In the genomic region with DNA sequence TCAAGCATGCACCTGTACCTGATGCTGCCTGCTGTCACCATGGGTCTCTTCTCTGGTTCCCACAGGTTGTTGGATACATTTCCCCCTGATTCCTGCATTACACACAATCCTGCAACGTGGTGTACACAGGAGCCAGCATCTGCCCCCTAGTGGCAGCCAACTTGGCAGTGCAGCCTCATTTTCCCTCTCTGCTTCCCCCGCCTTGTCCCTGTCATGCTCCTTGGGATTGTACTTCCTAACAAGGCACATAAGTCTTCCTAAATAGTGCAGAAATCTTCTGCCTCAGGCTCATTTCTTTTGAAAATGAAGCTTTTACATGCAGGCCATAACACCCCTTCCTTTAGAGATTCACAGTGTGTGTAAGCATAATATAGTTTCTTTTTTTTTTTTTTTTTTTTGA, we compare ENCODE assay signal across 7 cellular contexts.
DNase-seq lines count a peak whose midpoint lies in the region; ATAC-seq and TF ChIP-seq lines count a peak whose summit lies in the region.

No MANE protein-coding gene starts in this region.

- H3K9me3 ChIP-seq in right lobe of liver, result no peaks in the 10 kb centered on the region

- no peak overlapping the region for H3K27ac Mint-ChIP-seq in T-cell

- 33% methylated on average over 2 of the region's 2 CpGs for WGBS in right lobe of liver (ENCODE audit: insufficient coverage, low coverage, low lambda C conversion rate, missing lambda C conversion rate)

- no peaks in the 10 kb centered on the region for H3K27me3 ChIP-seq in right lobe of liver

- H3K27me3 Mint-ChIP-seq in T-cell, result peaks cover 7 to 8% of the 10 kb centered on the region in 2 donors

- no peaks in the 10 kb centered on the region for H3K4me1 ChIP-seq in right lobe of liver

- H3K4me3 ChIP-seq in right lobe of liver, result no peak overlapping the region

- CTCF ChIA-PET in T-cell (lab: Charles Lee), result interaction anchor here in 1 of 2 donors (0.6 kb wide), 1 partner anchor 1863 kb away, joined by 3 read pairs; no protein-coding TSS in a partner anchor

- TF ChIP-seq POLR2A in right lobe of liver (IDR thresholded peaks at IDR 0.05), result no peak

- peak; percentile 37 to 58 (median 40) for TF ChIP-seq CTCF in right lobe of liver (IDR thresholded peaks at IDR 0.05)

- no peak overlapping the region for H3K4me3 Mint-ChIP-seq in T-cell

- H3K36me3 Mint-ChIP-seq in T-cell, result no peaks in the 10 kb centered on the region

- H3K4me1 Mint-ChIP-seq in T-cell, result no peaks in the 10 kb centered on the region

- peak; percentile 7 for DNase-seq in GDM1 (lab: John Stamatoyannopoulos, UW)
- DNase-seq in HT-29 (ENCODE audit: low spot score), result peak; percentile 65
- DNase-seq in activated CD4-positive, alpha-beta T cell treated with anti-CD3 and anti-CD28 coated beads, Interleukin-2, amount 50 U/mL, for 48 hours, result peak; percentile 8 to 10
- DNase-seq in right lobe of liver, result peak in 1 of 3 donors; percentile 28
- DNase-seq in T-cell, result no peak
- DNase-seq in Right ventricle myocardium superior, result no peak

- no peak overlapping the region for H3K27ac ChIP-seq in right lobe of liver

- no peaks in the 10 kb centered on the region for H3K36me3 ChIP-seq in right lobe of liver

- H3K9me3 Mint-ChIP-seq in T-cell, result no peaks in the 10 kb centered on the region

- POLR2A ChIA-PET in T-cell (lab: Charles Lee), result no interaction called here

- intact Hi-C loops in right lobe of liver (cut with DNase I) (no loop called here), Right ventricle myocardium superior (cut with DNase I) (no loop called here)

- peak; percentile 86 for ATAC-seq in GM19395 (IDR thresholded peaks at IDR 0.05; ENCODE audit: unreplicated experiment)
- ATAC-seq in right lobe of liver, result peak; percentile 69 to 76 (median 72)
- ATAC-seq in T-cell (replicated peaks in 1 of 4), result no peak
- ATAC-seq in Right ventricle myocardium superior (ENCODE audit: poor library complexity), result no peak

Comparison
In these comparisons a context has a peak if more than half of its experiments do, and no peak if none do; other contexts are left out.
1. DNase-seq: peak in GDM1 (single experiment), HT-29 (single experiment) and activated CD4-positive, alpha-beta T cell treated with anti-CD3 and anti-CD28 coated beads, Interleukin-2, amount 50 U/mL, for 48 hours (2 of 2); none in T-cell (0 of 34) and Right ventricle myocardium superior (single experiment).
2. ATAC-seq: peak in GM19395 (single experiment) and right lobe of liver (4 of 4); none in T-cell (0 of 4) and Right ventricle myocardium superior (single experiment).